9 cellular contexts compared by ENCODE assay signal in genomic region chr2:233247744-233248143, GRCh38. TPM values are rescaled to one million over a fixed set of nuclear protein-coding genes. Genes with fewer than 3 reads are reported as not detected.
DNase-seq lines count a peak whose midpoint lies in the region; ATAC-seq and TF ChIP-seq lines count a peak whose summit lies in the region.
"Had no signal": no experiment of that assay in that cellular context is flagged by ENCODE, and none has a peak within 500 bp of the region (broad histone marks: within the 10 kb centered on the region; RNA-seq: fewer than 3 reads in every experiment).

No MANE protein-coding gene starts in this region.

- no peak overlapping the region for H3K9ac ChIP-seq in Loucy (ENCODE audit: low read depth, low read length, poor library complexity, severe bottlenecking)

- peaks cover 13% of the 10 kb centered on the region for H3K79me2 ChIP-seq in Loucy (ENCODE audit: insufficient read depth, low read length)

- H3F3A ChIP-seq in Loucy (ENCODE audit: low read depth), result no peaks in the 10 kb centered on the region

- peak overlapping the region; percentile 42; the same call in 1 of the 2 replicates for H2AFZ ChIP-seq in Loucy (ENCODE audit: low read length)

- H3K27me3 ChIP-seq in Loucy (ENCODE audit: insufficient read depth, low read length, poor library complexity, severe bottlenecking) (no peaks in the 10 kb centered on the region), esophagus (ENCODE audit: control insufficient read depth in 1 of 2, insufficient read depth in 2 of 2, low read length in 2 of 2) (no peaks in the 10 kb centered on the region)

- intact Hi-C loops in cardiac septum (cut with DNase I), result no loop called here

- DNase-seq in activated CD4-positive, alpha-beta T cell treated with anti-CD3 and anti-CD28 coated beads, Interleukin-2, amount 10 ng/mL, durations not matched to agents 7 days and 5 days, result peak; percentile 37
- peak; percentile 14 for DNase-seq in stimulated activated CD8-positive, alpha-beta memory T cell treated with anti-CD3 and anti-CD28 coated beads, Interleukin-15, amount 100 ng/mL, for 1 hour (ENCODE audit: low read depth)
- DNase-seq in NCI-H524 (lab: John Stamatoyannopoulos, UW), result no peak
- DNase-seq in cardiac septum (ENCODE audit: low spot score), result no peak
- no peak for DNase-seq in NCI-H526 (lab: John Stamatoyannopoulos, UW)

- no peak for TF ChIP-seq CTCF in Loucy (conservative IDR thresholded peaks at IDR 0.05; ENCODE audit: low read length)

- CTCF ChIA-PET in activated CD4-positive, alpha-beta T cell treated with anti-CD3 and anti-CD28 coated beads, Interleukin-2, amount 10 ng/mL, durations not matched to agents 7 days and 5 days (lab: Charles Lee), result interaction anchor here (1.4 kb wide), 1 partner anchor 13 kb away, joined by 3 read pairs; no protein-coding TSS in a partner anchor

- peak overlapping the region; percentile 58 to 69 for H3K27ac ChIP-seq in esophagus (ENCODE audit: low read depth in 2 of 2, low read length in 1 of 2)

- no peaks in the 10 kb centered on the region for H3K36me3 ChIP-seq in Loucy (ENCODE audit: insufficient read depth, low read length)
- H3K36me3 ChIP-seq in esophagus (ENCODE audit: control insufficient read depth in 2 of 2, insufficient read depth in 2 of 2, low read length in 1 of 2), result no peaks in the 10 kb centered on the region

- no peak for ATAC-seq in GM21528 (IDR thresholded peaks at IDR 0.05; ENCODE audit: low FRiP score, unreplicated experiment)

- POLR2A ChIA-PET in activated CD4-positive, alpha-beta T cell treated with anti-CD3 and anti-CD28 coated beads, Interleukin-2, amount 10 ng/mL, durations not matched to agents 7 days and 5 days (lab: Charles Lee), result no interaction called here

- no peak overlapping the region for H3K4me3 Mint-ChIP-seq in activated CD4-positive, alpha-beta T cell treated with anti-CD3 and anti-CD28 coated beads, Interleukin-2, amount 10 ng/mL, durations not matched to agents 7 days and 5 days

- H3K9me3 ChIP-seq in Loucy (ENCODE audit: insufficient read depth, low read depth, low read length), result no peaks in the 10 kb centered on the region
- H3K9me3 ChIP-seq in esophagus (ENCODE audit: control insufficient read depth in 2 of 2, insufficient read depth in 1 of 2, low read depth in 1 of 2, low read length in 1 of 2), result no peaks in the 10 kb centered on the region

- peaks cover 59% of the 10 kb centered on the region for H3K4me1 Mint-ChIP-seq in activated CD4-positive, alpha-beta T cell treated with anti-CD3 and anti-CD28 coated beads, Interleukin-2, amount 10 ng/mL, durations not matched to agents 7 days and 5 days

- H3K9me3 Mint-ChIP-seq in activated CD4-positive, alpha-beta T cell treated with anti-CD3 and anti-CD28 coated beads, Interleukin-2, amount 10 ng/mL, durations not matched to agents 7 days and 5 days, result no peaks in the 10 kb centered on the region

- peaks cover 15% of the 10 kb centered on the region for H3K36me3 Mint-ChIP-seq in activated CD4-positive, alpha-beta T cell treated with anti-CD3 and anti-CD28 coated beads, Interleukin-2, amount 10 ng/mL, durations not matched to agents 7 days and 5 days (ENCODE audit: low read depth)

- peaks cover 8% of the 10 kb centered on the region for H3K4me1 ChIP-seq in Loucy (ENCODE audit: insufficient read depth, low read length, poor library complexity, severe bottlenecking)
- no peaks in the 10 kb centered on the region for H3K4me1 ChIP-seq in esophagus (ENCODE audit: control insufficient read depth in 2 of 2, insufficient read depth in 2 of 2, low read length in 1 of 2)

- peaks cover 10% of the 10 kb centered on the region for H4K20me1 ChIP-seq in Loucy (ENCODE audit: insufficient read depth, low read length, poor library complexity, severe bottlenecking)

- no peak overlapping the region for H3K4me2 ChIP-seq in Loucy (ENCODE audit: low read depth, low read length, poor library complexity, severe bottlenecking)

- no peaks in the 10 kb centered on the region for H3K27me3 Mint-ChIP-seq in activated CD4-positive, alpha-beta T cell treated with anti-CD3 and anti-CD28 coated beads, Interleukin-2, amount 10 ng/mL, durations not matched to agents 7 days and 5 days

- H3K9me2 ChIP-seq in Loucy (replicated peaks; ENCODE audit: low read depth, low read length), result no peaks in the 10 kb centered on the region

- H3K4me3 ChIP-seq in Loucy (ENCODE audit: low read length, poor library complexity, severe bottlenecking) (no peak overlapping the region), esophagus (ENCODE audit: low read depth in 1 of 2, low read length in 2 of 2) (no peak overlapping the region)

- peak overlapping the region; percentile 85 for H3K27ac Mint-ChIP-seq in activated CD4-positive, alpha-beta T cell treated with anti-CD3 and anti-CD28 coated beads, Interleukin-2, amount 10 ng/mL, durations not matched to agents 7 days and 5 days

RNA-seq across cellular contexts. Expression of gene ATG16L1, which starts 3.7 kb away (rescaled TPM):
- 10 to 100 TPM; 52.6 to 55.4 TPM for total RNA-seq in activated CD4-positive, alpha-beta T cell treated with anti-CD3 and anti-CD28 coated beads, Interleukin-2, amount 10 ng/mL, durations not matched to agents 7 days and 5 days
- polyA plus RNA-seq in esophagus, result 1 to 10 TPM; 5.9 to 8.2 TPM
- total RNA-seq in cardiac septum, result 17.5 TPM

RNA-seq across cellular contexts. Expression of gene SAG, which starts 59.9 kb away (rescaled TPM):
- not detected for total RNA-seq in activated CD4-positive, alpha-beta T cell treated with anti-CD3 and anti-CD28 coated beads, Interleukin-2, amount 10 ng/mL, durations not matched to agents 7 days and 5 days
- polyA plus RNA-seq in esophagus, result not detected
- not detected for total RNA-seq in cardiac septum
- total RNA-seq: SK-MEL-5 had no signal

Comparison
In these comparisons a context has a peak if more than half of its experiments do, and no peak if none do; other contexts are left out.
1. DNase-seq: peak in activated CD4-positive, alpha-beta T cell treated with anti-CD3 and anti-CD28 coated beads, Interleukin-2, amount 10 ng/mL, durations not matched to agents 7 days and 5 days (single experiment) and stimulated activated CD8-positive, alpha-beta memory T cell treated with anti-CD3 and anti-CD28 coated beads, Interleukin-15, amount 100 ng/mL, for 1 hour (single experiment); none in NCI-H524 (0 of 2), cardiac septum (single experiment) and NCI-H526 (0 of 2).